Comparison of ENCODE assay signal across 33 cellular contexts in genomic region chr5:106205916-106206571, GRCh38.
"Had no signal": no experiment of that assay in that cellular context is flagged by ENCODE, and none has a peak within 500 bp of the region (broad histone marks: within the 10 kb centered on the region; RNA-seq: fewer than 3 reads in every experiment).

No MANE protein-coding gene starts in this region.

- ATAC-seq: activated CD8-positive, alpha-beta T cell treated with anti-CD3 and anti-CD28 coated beads for 36 hours; activated naive CD4-positive, alpha-beta T cell treated with anti-CD3 and anti-CD28 coated beads, Interleukin-2, amount 50 U/mL, for 72 hours; activated T-cell treated with anti-CD3 and anti-CD28 coated beads, Interleukin-2, amount 50 U/mL, for 72 hours; activated T-helper 17 cell treated with anti-CD3 and anti-CD28 coated beads, Interleukin-2, amount 50 U/mL, for 72 hours; body of pancreas; PC-3 had no signal

- H3K36me3 Mint-ChIP-seq: activated naive CD4-positive, alpha-beta T cell treated with anti-CD3 and anti-CD28 coated beads, Interleukin-2, amount 50 U/mL, for 72 hours had no signal

- H3K27ac Mint-ChIP-seq: activated CD4-positive, alpha-beta T cell treated with anti-CD3 and anti-CD28 coated beads, Interleukin-2, amount 10 ng/mL, durations not matched to agents 24 days and 14 days; activated CD8-positive, alpha-beta T cell treated with anti-CD3 and anti-CD28 coated beads for 36 hours; activated naive CD4-positive, alpha-beta T cell treated with anti-CD3 and anti-CD28 coated beads for 36 hours; activated naive CD4-positive, alpha-beta T cell treated with anti-CD3 and anti-CD28 coated beads, Interleukin-2, amount 50 U/mL, for 72 hours; activated T-cell treated with anti-CD3 and anti-CD28 coated beads, Interleukin-2, amount 50 U/mL, for 72 hours; activated T-helper 17 cell treated with anti-CD3 and anti-CD28 coated beads, Interleukin-2, amount 50 U/mL, for 72 hours had no signal

- H3K27me3 Mint-ChIP-seq: activated CD4-positive, alpha-beta T cell treated with anti-CD3 and anti-CD28 coated beads, Interleukin-2, amount 10 ng/mL, durations not matched to agents 24 days and 14 days; activated CD8-positive, alpha-beta T cell treated with anti-CD3 and anti-CD28 coated beads for 36 hours; activated T-helper 17 cell treated with anti-CD3 and anti-CD28 coated beads, Interleukin-2, amount 50 U/mL, for 72 hours had no signal

- H3K4me1 ChIP-seq: adrenal gland, body of pancreas, breast epithelium, Peyer's patch, SJCRH30 had no signal

- DNase-seq: activated CD4-positive, alpha-beta T cell treated with anti-CD3 and anti-CD28 coated beads, Interleukin-2, amount 10 ng/mL, durations not matched to agents 24 days and 14 days; activated CD4-positive, alpha-beta T cell treated with anti-CD3 and anti-CD28 coated beads, Interleukin-2, amount 50 U/mL, for 4 hours; activated CD8-positive, alpha-beta T cell treated with anti-CD3 and anti-CD28 coated beads for 36 hours; activated effector memory CD4-positive, alpha-beta T cell treated with anti-CD3 and anti-CD28 coated beads, Interleukin-2, amount 50 U/mL, for 16 hours; activated naive CD4-positive, alpha-beta T cell treated with anti-CD3 and anti-CD28 coated beads for 36 hours; activated T-cell treated with anti-CD3 and anti-CD28 coated beads, Interleukin-2, amount 50 U/mL, for 1 hour; activated T-cell treated with anti-CD3 and anti-CD28 coated beads, Interleukin-2, amount 50 U/mL, for 72 hours; adrenal gland; body of pancreas; caudate nucleus; Karpas-422; KBM-7; MV-4-11; NCI-H1092; NCI-H1436 treated with DMSO at 0.1 percent for 48 hours; NCI-H1694 treated with DMSO at 0.1 percent for 48 hours; NCI-H2029; NCI-H2171; NCI-H510A; NCI-H526; NCI-H748 treated with DMSO at 0.1 percent for 48 hours; NK-92 treated with Interleukin-12 subunit alpha and Interleukin-12 subunit beta, amount 100 ng/mL, for 24 hours; PC-3; Peyer's patch; RPMI8226; SHP77; SJCRH30; T1000 had no signal

- H3K27me3 ChIP-seq: adrenal gland, body of pancreas, breast epithelium, Peyer's patch, SJCRH30 had no signal

- H3K4me1 Mint-ChIP-seq: activated CD4-positive, alpha-beta T cell treated with anti-CD3 and anti-CD28 coated beads, Interleukin-2, amount 10 ng/mL, durations not matched to agents 24 days and 14 days; activated T-helper 17 cell treated with anti-CD3 and anti-CD28 coated beads, Interleukin-2, amount 50 U/mL, for 72 hours had no signal

- FAIRE-seq: astrocyte had no signal

- H3K27ac ChIP-seq: adrenal gland, body of pancreas, breast epithelium, Peyer's patch, SJCRH30, SK-N-MC had no signal

- H3K36me3 ChIP-seq: adrenal gland, breast epithelium, Peyer's patch, SJCRH30 had no signal

- H3K4me3 Mint-ChIP-seq: activated CD4-positive, alpha-beta T cell treated with anti-CD3 and anti-CD28 coated beads, Interleukin-2, amount 10 ng/mL, durations not matched to agents 24 days and 14 days; activated CD8-positive, alpha-beta T cell treated with anti-CD3 and anti-CD28 coated beads for 36 hours; activated naive CD4-positive, alpha-beta T cell treated with anti-CD3 and anti-CD28 coated beads for 36 hours; activated T-cell treated with anti-CD3 and anti-CD28 coated beads, Interleukin-2, amount 50 U/mL, for 72 hours; activated T-helper 17 cell treated with anti-CD3 and anti-CD28 coated beads, Interleukin-2, amount 50 U/mL, for 72 hours had no signal

- H3K4me3 ChIP-seq: adrenal gland, body of pancreas, breast epithelium, Peyer's patch, SJCRH30, SK-N-MC had no signal

- H3K9me3 ChIP-seq: adrenal gland, body of pancreas, breast epithelium, Peyer's patch, SJCRH30 had no signal
